Comparison of ENCODE assay signal across 20 cellular contexts in the genomic region with DNA sequence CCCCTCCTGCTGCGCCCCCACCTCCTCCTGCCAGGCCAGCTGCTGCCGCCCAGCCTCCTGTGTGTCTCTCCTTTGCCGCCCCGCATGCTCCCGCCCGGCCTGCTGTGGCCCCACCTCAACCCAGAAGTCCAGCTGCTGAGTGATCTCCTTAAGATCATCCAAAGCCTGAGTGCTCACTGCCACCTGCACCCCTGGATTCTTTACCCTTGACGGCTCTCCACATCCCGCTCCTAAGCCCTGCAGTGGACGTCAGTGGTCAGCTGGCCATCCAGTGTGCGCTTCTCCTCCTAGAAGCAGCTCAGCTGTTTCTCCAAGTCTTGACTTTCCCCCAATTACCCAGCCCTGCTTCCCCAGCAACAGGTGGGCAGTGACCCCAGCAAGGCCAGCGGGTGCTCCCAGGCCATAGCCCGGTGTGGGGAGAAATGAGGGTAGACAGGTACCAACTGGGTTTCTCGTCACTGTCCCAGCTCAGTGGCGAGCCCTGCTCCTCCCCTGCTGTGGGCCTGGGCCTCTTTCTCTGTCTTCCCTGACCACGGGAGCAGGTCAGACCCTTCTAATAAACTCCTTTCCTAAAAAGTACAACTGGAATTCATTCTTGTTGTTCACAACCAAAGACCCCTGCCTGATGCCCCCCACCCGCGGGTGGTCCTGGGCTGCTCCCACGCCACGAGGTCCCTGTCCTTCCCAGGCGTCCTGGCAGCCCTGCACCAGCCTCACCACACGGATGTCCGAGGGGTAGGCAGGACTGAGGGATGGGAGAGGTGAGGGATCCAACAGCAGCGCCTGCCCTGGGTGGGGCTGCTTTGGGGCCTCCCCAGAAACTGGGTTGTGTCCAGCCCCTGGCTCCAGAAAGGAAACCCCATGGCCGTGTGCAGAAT. TPM values are rescaled to one million over a fixed set of nuclear protein-coding genes. Genes with fewer than 3 reads are reported as not detected.
DNase-seq lines count a peak whose midpoint lies in the region; ATAC-seq, FAIRE-seq and TF ChIP-seq lines count a peak whose summit lies in the region.
"Had no signal": no experiment of that assay in that cellular context is flagged by ENCODE, and none has a peak within 500 bp of the region (broad histone marks: within the 10 kb centered on the region; RNA-seq: fewer than 3 reads in every experiment).

No MANE protein-coding gene starts in this region.

- DNase-seq in activated CD8-positive, alpha-beta T cell treated with anti-CD3 and anti-CD28 coated beads, Interleukin-2, amount 10 ng/mL, durations not matched to agents 7 days and 5 days = no peak
- DNase-seq in activated CD8-positive, alpha-beta T cell treated with anti-CD3 and anti-CD28 coated beads for 36 hours = no peak
- peak; percentile 58 for DNase-seq in NCI-H524 treated with DMSO at 0.1 percent for 48 hours (lab: John Stamatoyannopoulos, UW)
- no peak for DNase-seq in HepG2 (ENCODE audit: low spot score)
- peak; percentile 53 for DNase-seq in upper lobe of right lung
- no peak for DNase-seq in GM03348 (ENCODE audit: low spot score)
- DNase-seq: COR-L47, EL, NCI-H1092, NCI-H2107, NCI-H446 treated with DMSO at 0.1 percent for 48 hours, NCI-H82, PC-3 had no signal

- peak overlapping the region; percentile 56 for H3K27ac Mint-ChIP-seq in activated CD8-positive, alpha-beta T cell treated with anti-CD3 and anti-CD28 coated beads, Interleukin-2, amount 10 ng/mL, durations not matched to agents 7 days and 5 days
- no peak overlapping the region for H3K27ac Mint-ChIP-seq in activated CD8-positive, alpha-beta T cell treated with anti-CD3 and anti-CD28 coated beads for 36 hours

- H3K36me3 ChIP-seq in HepG2 (replicated peaks in 1 of 2; ENCODE audit: control insufficient read depth in 1 of 2, insufficient read depth in 2 of 2, low read length in 2 of 2) (no peaks in the 10 kb centered on the region), upper lobe of right lung (no peaks in the 10 kb centered on the region)
- H3K36me3 ChIP-seq: BLaER1 treated with 17β-estradiol and CSF1 and Interleukin-3, amounts not matched to agents 10 nM and 100 nM; MG63; SJSA1 had no signal

- no peaks in the 10 kb centered on the region for H3K36me3 Mint-ChIP-seq in activated CD8-positive, alpha-beta T cell treated with anti-CD3 and anti-CD28 coated beads, Interleukin-2, amount 10 ng/mL, durations not matched to agents 7 days and 5 days (ENCODE audit: low read depth)
- H3K36me3 Mint-ChIP-seq in activated CD8-positive, alpha-beta T cell treated with anti-CD3 and anti-CD28 coated beads for 36 hours (ENCODE audit: low read depth) = no peaks in the 10 kb centered on the region

- BruUV-seq in HepG2 (replicated peaks; lab: Mats Ljungman, UMichigan) = no TSS peak

- no peak overlapping the region for H3K4me2 ChIP-seq in HepG2 (ENCODE audit: low read depth, low read length)
- H3K4me2 ChIP-seq: A549; BLaER1 treated with 17β-estradiol and CSF1 and Interleukin-3, amounts not matched to agents 10 nM and 100 nM had no signal

- intact Hi-C loops in activated CD8-positive, alpha-beta T cell treated with anti-CD3 and anti-CD28 coated beads for 36 hours (cut with micrococcal nuclease) = no loop called here
- intact Hi-C loops in HepG2 (cut with micrococcal nuclease; ENCODE audit: unreplicated experiment) (no loop called here), upper lobe of right lung (cut with DNase I) (no loop called here)

- no peak overlapping the region for H2AFZ ChIP-seq in HepG2 (ENCODE audit: low read length)

- peaks cover 9% of the 10 kb centered on the region for H3K27me3 Mint-ChIP-seq in activated CD8-positive, alpha-beta T cell treated with anti-CD3 and anti-CD28 coated beads, Interleukin-2, amount 10 ng/mL, durations not matched to agents 7 days and 5 days (ENCODE audit: low read depth)
- H3K27me3 Mint-ChIP-seq in activated CD8-positive, alpha-beta T cell treated with anti-CD3 and anti-CD28 coated beads for 36 hours = peaks cover 3% of the 10 kb centered on the region

- H3K4me1 ChIP-seq in HepG2 (ENCODE audit: insufficient read depth, low read length) = no peaks in the 10 kb centered on the region
- no peaks in the 10 kb centered on the region for H3K4me1 ChIP-seq in upper lobe of right lung
- H3K4me1 ChIP-seq: A549, SJSA1 had no signal

- 80% methylated on average over 15 of the region's 24 CpGs for WGBS in HepG2 (ENCODE audit: low lambda C conversion rate)

- no peaks in the 10 kb centered on the region for H3K79me2 ChIP-seq in HepG2 (ENCODE audit: insufficient read depth, low read length)

- no peak for ATAC-seq in activated CD8-positive, alpha-beta T cell treated with anti-CD3 and anti-CD28 coated beads, Interleukin-2, amount 10 ng/mL, durations not matched to agents 7 days and 5 days
- ATAC-seq in activated CD8-positive, alpha-beta T cell treated with anti-CD3 and anti-CD28 coated beads for 36 hours = no peak
- ATAC-seq in HepG2 (peak; percentile 38; the same call in 2 of the 3 replicates), upper lobe of right lung (peak; percentile 23), GM18907 (IDR thresholded peaks at IDR 0.05; ENCODE audit: unreplicated experiment) (no peak), HG03139 (IDR thresholded peaks at IDR 0.05; ENCODE audit: unreplicated experiment) (no peak)
- ATAC-seq: PC-3 had no signal

- H3K4me3 Mint-ChIP-seq in activated CD8-positive, alpha-beta T cell treated with anti-CD3 and anti-CD28 coated beads, Interleukin-2, amount 10 ng/mL, durations not matched to agents 7 days and 5 days = no peak overlapping the region
- H3K4me3 Mint-ChIP-seq in activated CD8-positive, alpha-beta T cell treated with anti-CD3 and anti-CD28 coated beads for 36 hours = no peak overlapping the region

- H3K9me3 Mint-ChIP-seq in activated CD8-positive, alpha-beta T cell treated with anti-CD3 and anti-CD28 coated beads, Interleukin-2, amount 10 ng/mL, durations not matched to agents 7 days and 5 days (ENCODE audit: insufficient read depth) = no peaks in the 10 kb centered on the region
- H3K9me3 Mint-ChIP-seq in activated CD8-positive, alpha-beta T cell treated with anti-CD3 and anti-CD28 coated beads for 36 hours = peaks cover 8% of the 10 kb centered on the region

- no peak for FAIRE-seq in HepG2 (lab: Jason Lieb, UNC)
- FAIRE-seq: A549 had no signal

- H3K9me3 ChIP-seq in HepG2 (ENCODE audit: low read length) (no peaks in the 10 kb centered on the region), upper lobe of right lung (no peaks in the 10 kb centered on the region)
- H3K9me3 ChIP-seq: A549, SJSA1 had no signal

- TF ChIP-seq CTCF in activated CD8-positive, alpha-beta T cell treated with anti-CD3 and anti-CD28 coated beads for 36 hours (IDR thresholded peaks at IDR 0.05) = no peak
- TF ChIP-seq CTCF in HepG2 (CRISPR knock-in tag; IDR thresholded peaks at IDR 0.05) (no peak), upper lobe of right lung (IDR thresholded peaks at IDR 0.05) (no peak)

- H3K27me3 ChIP-seq in HepG2 (ENCODE audit: control insufficient read depth in 1 of 2, insufficient read depth in 2 of 2, low read length in 2 of 2) (peaks cover 0 to 1% of the 10 kb centered on the region in 2 experiments; a peak in 1 of 5 replicates), upper lobe of right lung (peaks cover 9% of the 10 kb centered on the region)
- H3K27me3 ChIP-seq: BLaER1 treated with 17β-estradiol and CSF1 and Interleukin-3, amounts not matched to agents 10 nM and 100 nM had no signal

- TF ChIP-seq EP300 in HepG2 (IDR thresholded peaks at IDR 0.05; ENCODE audit: low read depth in 2 of 2, low read length in 2 of 2) = no peak
- TF ChIP-seq EP300 in HepG2 (CRISPR knock-in tag; IDR thresholded peaks at IDR 0.05; ENCODE audit: borderline replicate concordance) = no peak

- TF ChIP-seq POLR2A in HepG2 (IDR thresholded peaks at IDR 0.05; ENCODE audit: insufficient read depth in 1 of 2, low read depth in 2 of 2, low read length in 2 of 2) = no peak

- POLR2A ChIA-PET in activated CD8-positive, alpha-beta T cell treated with anti-CD3 and anti-CD28 coated beads, Interleukin-2, amount 10 ng/mL, durations not matched to agents 7 days and 5 days (lab: Charles Lee) = interaction anchor here (0.8 kb wide), 1 partner anchor 24 kb away, joined by 3 read pairs; no protein-coding TSS in a partner anchor
- POLR2A ChIA-PET in activated CD8-positive, alpha-beta T cell treated with anti-CD3 and anti-CD28 coated beads for 36 hours (lab: Charles Lee) = no interaction called here
- POLR2A ChIA-PET in HepG2 (lab: Yijun Ruan, JAX) = no interaction called here

- no peaks in the 10 kb centered on the region for H3K4me1 Mint-ChIP-seq in activated CD8-positive, alpha-beta T cell treated with anti-CD3 and anti-CD28 coated beads, Interleukin-2, amount 10 ng/mL, durations not matched to agents 7 days and 5 days (ENCODE audit: low read depth)
- no peaks in the 10 kb centered on the region for H3K4me1 Mint-ChIP-seq in activated CD8-positive, alpha-beta T cell treated with anti-CD3 and anti-CD28 coated beads for 36 hours (ENCODE audit: low read depth)

- H3K4me3 ChIP-seq in HepG2 (replicated peaks in 1 of 3; ENCODE audit: insufficient read depth in 1 of 3, low read depth in 2 of 3, low read length in 3 of 3) (no peak overlapping the region), upper lobe of right lung (no peak overlapping the region)
- H3K4me3 ChIP-seq: A549; BLaER1 treated with 17β-estradiol and CSF1 and Interleukin-3, amounts not matched to agents 10 nM and 100 nM; MG63; SJSA1 had no signal

- H3K27ac ChIP-seq in HepG2 (ENCODE audit: extremely low read length, insufficient read depth, low read length) (no peak overlapping the region), upper lobe of right lung (no peak overlapping the region)
- H3K27ac ChIP-seq: A549; BLaER1 treated with 17β-estradiol and CSF1 and Interleukin-3, amounts not matched to agents 10 nM and 100 nM; RWPE1; SJSA1 had no signal

- CTCF ChIA-PET in activated CD8-positive, alpha-beta T cell treated with anti-CD3 and anti-CD28 coated beads, Interleukin-2, amount 10 ng/mL, durations not matched to agents 7 days and 5 days (lab: Charles Lee) = no interaction called here
- CTCF ChIA-PET in activated CD8-positive, alpha-beta T cell treated with anti-CD3 and anti-CD28 coated beads for 36 hours (lab: Charles Lee) = no interaction called here
- CTCF ChIA-PET in HepG2 (lab: Yijun Ruan, JAX; ENCODE audit: low intra/inter-chr PET ratio, low total read pairs) = no interaction called here

- no peaks in the 10 kb centered on the region for H4K20me1 ChIP-seq in HepG2 (ENCODE audit: insufficient read depth, low read length)
- H4K20me1 ChIP-seq: BLaER1 treated with 17β-estradiol and CSF1 and Interleukin-3, amounts not matched to agents 10 nM and 100 nM had no signal

- no peak overlapping the region for H3K9ac ChIP-seq in HepG2 (ENCODE audit: insufficient read depth, low read depth, low read length)
- H3K9ac ChIP-seq: BLaER1 treated with 17β-estradiol and CSF1 and Interleukin-3, amounts not matched to agents 10 nM and 100 nM had no signal

- in situ Hi-C loops in HepG2 (cut with HindIII; ENCODE audit: extremely low pct_ligation_motif_present, low pct_unique_long_range_greater_than_20kb) = no loop called here

- no peak for TF ChIP-seq RAD21 in HepG2 (CRISPR knock-in tag; IDR thresholded peaks at IDR 0.05)

RNA-seq across cellular contexts. Expression of a gene that starts 1.4 kb away (rescaled TPM):
- not detected for total RNA-seq in activated CD8-positive, alpha-beta T cell treated with anti-CD3 and anti-CD28 coated beads, Interleukin-2, amount 10 ng/mL, durations not matched to agents 7 days and 5 days
- total RNA-seq in activated CD8-positive, alpha-beta T cell treated with anti-CD3 and anti-CD28 coated beads for 36 hours = not detected
- not detected in 2 replicates for total RNA-seq in HepG2 (2016; rRNA removed; fragmentation: Illumina TruSeq; extraction: Trizol)
- total RNA-seq in HepG2 (2016; cell fraction: cytosol; rRNA removed; fragmentation: Illumina TruSeq; extraction: Trizol; ENCODE audit: low read depth) = not detected in 2 replicates
- total RNA-seq in HepG2 (2016; cell fraction: insoluble cytoplasmic fraction; rRNA removed; fragmentation: Illumina TruSeq; extraction: Trizol) = not detected in 2 replicates
- total RNA-seq in HepG2 (2016; cell fraction: membrane; rRNA removed; fragmentation: Illumina TruSeq; extraction: Trizol) = not detected in 2 replicates
- not detected in 2 replicates for total RNA-seq in HepG2 (2016; cell fraction: nucleus; rRNA removed; fragmentation: Illumina TruSeq; extraction: Trizol)
- polyA plus RNA-seq in HepG2 (2011; rRNA removed) = not detected in 2 replicates
- not detected in 2 replicates for polyA plus RNA-seq in HepG2 (2011; cell fraction: cytosol; rRNA removed)
- not detected in 2 replicates for polyA plus RNA-seq in HepG2 (2011; cell fraction: nucleus; rRNA removed)
- not detected in 2 replicates for polyA plus RNA-seq in HepG2 (2012)
- polyA plus RNA-seq in HepG2 (2016; cell fraction: cytosol; fragmentation: Illumina TruSeq; extraction: Trizol; ENCODE audit: low read depth) = not detected in 2 replicates
- polyA plus RNA-seq in HepG2 (2016; cell fraction: insoluble cytoplasmic fraction; fragmentation: Illumina TruSeq; extraction: Trizol; ENCODE audit: low read depth) = not detected in 2 replicates
- polyA plus RNA-seq in HepG2 (2016; cell fraction: membrane; fragmentation: Illumina TruSeq; extraction: Trizol; ENCODE audit: low read depth) = not detected in 2 replicates
- not detected in 2 replicates for polyA plus RNA-seq in HepG2 (2016; cell fraction: nucleus; fragmentation: Illumina TruSeq; extraction: Trizol; ENCODE audit: insufficient read depth, low read depth)
- not detected in 2 replicates for polyA minus RNA-seq in HepG2 (2011; rRNA and poly(A)+ RNA removed; ENCODE audit: low replicate concordance)
- not detected in 2 replicates for polyA minus RNA-seq in HepG2 (2011; cell fraction: cytosol; rRNA and poly(A)+ RNA removed)
- not detected in 2 replicates for polyA minus RNA-seq in HepG2 (2011; cell fraction: nucleus; rRNA and poly(A)+ RNA removed)
- not detected for total RNA-seq in upper lobe of right lung
- total RNA-seq: PC-3, SJSA1 had no signal
- polyA plus RNA-seq: A549 had no signal

RNA-seq across cellular contexts. Expression of a gene that starts 9.5 kb away (rescaled TPM):
- total RNA-seq in activated CD8-positive, alpha-beta T cell treated with anti-CD3 and anti-CD28 coated beads, Interleukin-2, amount 10 ng/mL, durations not matched to agents 7 days and 5 days = not detected
- total RNA-seq in activated CD8-positive, alpha-beta T cell treated with anti-CD3 and anti-CD28 coated beads for 36 hours = not detected
- total RNA-seq in HepG2 (2016; rRNA removed; fragmentation: Illumina TruSeq; extraction: Trizol) (not detected in 2 replicates), upper lobe of right lung (not detected)
- not detected in 2 replicates for total RNA-seq in HepG2 (2016; cell fraction: cytosol; rRNA removed; fragmentation: Illumina TruSeq; extraction: Trizol; ENCODE audit: low read depth)
- not detected in 2 replicates for total RNA-seq in HepG2 (2016; cell fraction: insoluble cytoplasmic fraction; rRNA removed; fragmentation: Illumina TruSeq; extraction: Trizol)
- not detected in 2 replicates for total RNA-seq in HepG2 (2016; cell fraction: membrane; rRNA removed; fragmentation: Illumina TruSeq; extraction: Trizol)
- total RNA-seq in HepG2 (2016; cell fraction: nucleus; rRNA removed; fragmentation: Illumina TruSeq; extraction: Trizol) = not detected in 2 replicates
- polyA plus RNA-seq in HepG2 (2011; rRNA removed) = not detected in 2 replicates
- not detected in 2 replicates for polyA plus RNA-seq in HepG2 (2011; cell fraction: cytosol; rRNA removed)
- 0.10 TPM in 1 of 2 replicates, not detected in the other for polyA plus RNA-seq in HepG2 (2011; cell fraction: nucleus; rRNA removed)
- not detected in 2 replicates for polyA plus RNA-seq in HepG2 (2012)
- not detected in 2 replicates for polyA plus RNA-seq in HepG2 (2016; cell fraction: cytosol; fragmentation: Illumina TruSeq; extraction: Trizol; ENCODE audit: low read depth)
- not detected in 2 replicates for polyA plus RNA-seq in HepG2 (2016; cell fraction: insoluble cytoplasmic fraction; fragmentation: Illumina TruSeq; extraction: Trizol; ENCODE audit: low read depth)
- polyA plus RNA-seq in HepG2 (2016; cell fraction: membrane; fragmentation: Illumina TruSeq; extraction: Trizol; ENCODE audit: low read depth) = not detected in 2 replicates
- polyA plus RNA-seq in HepG2 (2016; cell fraction: nucleus; fragmentation: Illumina TruSeq; extraction: Trizol; ENCODE audit: insufficient read depth, low read depth) = not detected in 2 replicates
- not detected in 2 replicates for polyA minus RNA-seq in HepG2 (2011; rRNA and poly(A)+ RNA removed; ENCODE audit: low replicate concordance)
- polyA minus RNA-seq in HepG2 (2011; cell fraction: cytosol; rRNA and poly(A)+ RNA removed) = not detected in 2 replicates
- polyA minus RNA-seq in HepG2 (2011; cell fraction: nucleus; rRNA and poly(A)+ RNA removed) = not detected in 2 replicates
- total RNA-seq: PC-3, SJSA1 had no signal
- polyA plus RNA-seq: A549 had no signal

RNA-seq across cellular contexts. Expression of a gene that starts 10.0 kb away (rescaled TPM):
- not detected for total RNA-seq in activated CD8-positive, alpha-beta T cell treated with anti-CD3 and anti-CD28 coated beads, Interleukin-2, amount 10 ng/mL, durations not matched to agents 7 days and 5 days
- total RNA-seq in activated CD8-positive, alpha-beta T cell treated with anti-CD3 and anti-CD28 coated beads for 36 hours = not detected
- not detected in 2 replicates for total RNA-seq in HepG2 (2016; rRNA removed; fragmentation: Illumina TruSeq; extraction: Trizol)
- not detected in 2 replicates for total RNA-seq in HepG2 (2016; cell fraction: cytosol; rRNA removed; fragmentation: Illumina TruSeq; extraction: Trizol; ENCODE audit: low read depth)
- not detected in 2 replicates for total RNA-seq in HepG2 (2016; cell fraction: insoluble cytoplasmic fraction; rRNA removed; fragmentation: Illumina TruSeq; extraction: Trizol)
- not detected in 2 replicates for total RNA-seq in HepG2 (2016; cell fraction: membrane; rRNA removed; fragmentation: Illumina TruSeq; extraction: Trizol)
- total RNA-seq in HepG2 (2016; cell fraction: nucleus; rRNA removed; fragmentation: Illumina TruSeq; extraction: Trizol) = not detected in 2 replicates
- not detected in 2 replicates for polyA plus RNA-seq in HepG2 (2011; rRNA removed)
- not detected in 2 replicates for polyA plus RNA-seq in HepG2 (2011; cell fraction: cytosol; rRNA removed)
- not detected in 2 replicates for polyA plus RNA-seq in HepG2 (2011; cell fraction: nucleus; rRNA removed)
- not detected in 2 replicates for polyA plus RNA-seq in HepG2 (2012)
- not detected in 2 replicates for polyA plus RNA-seq in HepG2 (2016; cell fraction: cytosol; fragmentation: Illumina TruSeq; extraction: Trizol; ENCODE audit: low read depth)
- polyA plus RNA-seq in HepG2 (2016; cell fraction: insoluble cytoplasmic fraction; fragmentation: Illumina TruSeq; extraction: Trizol; ENCODE audit: low read depth) = not detected in 2 replicates
- polyA plus RNA-seq in HepG2 (2016; cell fraction: membrane; fragmentation: Illumina TruSeq; extraction: Trizol; ENCODE audit: low read depth) = not detected in 2 replicates
- not detected in 2 replicates for polyA plus RNA-seq in HepG2 (2016; cell fraction: nucleus; fragmentation: Illumina TruSeq; extraction: Trizol; ENCODE audit: insufficient read depth, low read depth)
- not detected in 2 replicates for polyA minus RNA-seq in HepG2 (2011; rRNA and poly(A)+ RNA removed; ENCODE audit: low replicate concordance)
- not detected in 2 replicates for polyA minus RNA-seq in HepG2 (2011; cell fraction: cytosol; rRNA and poly(A)+ RNA removed)
- not detected in 2 replicates for polyA minus RNA-seq in HepG2 (2011; cell fraction: nucleus; rRNA and poly(A)+ RNA removed)
- not detected for total RNA-seq in upper lobe of right lung
- total RNA-seq: PC-3, SJSA1 had no signal
- polyA plus RNA-seq: A549 had no signal

RNA-seq across cellular contexts. Expression of a gene that starts 21.4 kb away (rescaled TPM):
- total RNA-seq in activated CD8-positive, alpha-beta T cell treated with anti-CD3 and anti-CD28 coated beads, Interleukin-2, amount 10 ng/mL, durations not matched to agents 7 days and 5 days = not detected
- not detected for total RNA-seq in activated CD8-positive, alpha-beta T cell treated with anti-CD3 and anti-CD28 coated beads for 36 hours
- not detected in 2 replicates for total RNA-seq in HepG2 (2016; rRNA removed; fragmentation: Illumina TruSeq; extraction: Trizol)
- not detected in 2 replicates for total RNA-seq in HepG2 (2016; cell fraction: cytosol; rRNA removed; fragmentation: Illumina TruSeq; extraction: Trizol; ENCODE audit: low read depth)
- not detected in 2 replicates for total RNA-seq in HepG2 (2016; cell fraction: insoluble cytoplasmic fraction; rRNA removed; fragmentation: Illumina TruSeq; extraction: Trizol)
- not detected in 2 replicates for total RNA-seq in HepG2 (2016; cell fraction: membrane; rRNA removed; fragmentation: Illumina TruSeq; extraction: Trizol)
- total RNA-seq in HepG2 (2016; cell fraction: nucleus; rRNA removed; fragmentation: Illumina TruSeq; extraction: Trizol) = not detected in 2 replicates
- polyA plus RNA-seq in HepG2 (2011; rRNA removed) = not detected in 2 replicates
- polyA plus RNA-seq in HepG2 (2011; cell fraction: cytosol; rRNA removed) = not detected in 2 replicates
- not detected in 2 replicates for polyA plus RNA-seq in HepG2 (2011; cell fraction: nucleus; rRNA removed)
- not detected in 2 replicates for polyA plus RNA-seq in HepG2 (2012)
- not detected in 2 replicates for polyA plus RNA-seq in HepG2 (2016; cell fraction: cytosol; fragmentation: Illumina TruSeq; extraction: Trizol; ENCODE audit: low read depth)
- polyA plus RNA-seq in HepG2 (2016; cell fraction: insoluble cytoplasmic fraction; fragmentation: Illumina TruSeq; extraction: Trizol; ENCODE audit: low read depth) = not detected in 2 replicates
- polyA plus RNA-seq in HepG2 (2016; cell fraction: membrane; fragmentation: Illumina TruSeq; extraction: Trizol; ENCODE audit: low read depth) = not detected in 2 replicates
- not detected in 2 replicates for polyA plus RNA-seq in HepG2 (2016; cell fraction: nucleus; fragmentation: Illumina TruSeq; extraction: Trizol; ENCODE audit: insufficient read depth, low read depth)
- not detected in 2 replicates for polyA minus RNA-seq in HepG2 (2011; rRNA and poly(A)+ RNA removed; ENCODE audit: low replicate concordance)
- not detected in 2 replicates for polyA minus RNA-seq in HepG2 (2011; cell fraction: cytosol; rRNA and poly(A)+ RNA removed)
- not detected in 2 replicates for polyA minus RNA-seq in HepG2 (2011; cell fraction: nucleus; rRNA and poly(A)+ RNA removed)
- total RNA-seq in upper lobe of right lung = not detected
- total RNA-seq: PC-3, SJSA1 had no signal
- polyA plus RNA-seq: A549 had no signal

RNA-seq across cellular contexts. Expression of a gene that starts 25.1 kb away (rescaled TPM):
- total RNA-seq in activated CD8-positive, alpha-beta T cell treated with anti-CD3 and anti-CD28 coated beads, Interleukin-2, amount 10 ng/mL, durations not matched to agents 7 days and 5 days = not detected
- not detected for total RNA-seq in activated CD8-positive, alpha-beta T cell treated with anti-CD3 and anti-CD28 coated beads for 36 hours
- total RNA-seq in HepG2 (2016; rRNA removed; fragmentation: Illumina TruSeq; extraction: Trizol) = not detected in 2 replicates
- total RNA-seq in HepG2 (2016; cell fraction: cytosol; rRNA removed; fragmentation: Illumina TruSeq; extraction: Trizol; ENCODE audit: low read depth) = not detected in 2 replicates
- not detected in 2 replicates for total RNA-seq in HepG2 (2016; cell fraction: insoluble cytoplasmic fraction; rRNA removed; fragmentation: Illumina TruSeq; extraction: Trizol)
- not detected in 2 replicates for total RNA-seq in HepG2 (2016; cell fraction: membrane; rRNA removed; fragmentation: Illumina TruSeq; extraction: Trizol)
- not detected in 2 replicates for total RNA-seq in HepG2 (2016; cell fraction: nucleus; rRNA removed; fragmentation: Illumina TruSeq; extraction: Trizol)
- not detected in 2 replicates for polyA plus RNA-seq in HepG2 (2011; rRNA removed)
- polyA plus RNA-seq in HepG2 (2011; cell fraction: cytosol; rRNA removed) = not detected in 2 replicates
- not detected in 2 replicates for polyA plus RNA-seq in HepG2 (2011; cell fraction: nucleus; rRNA removed)
- polyA plus RNA-seq in HepG2 (2012) = not detected in 2 replicates
- not detected in 2 replicates for polyA plus RNA-seq in HepG2 (2016; cell fraction: cytosol; fragmentation: Illumina TruSeq; extraction: Trizol; ENCODE audit: low read depth)
- polyA plus RNA-seq in HepG2 (2016; cell fraction: insoluble cytoplasmic fraction; fragmentation: Illumina TruSeq; extraction: Trizol; ENCODE audit: low read depth) = not detected in 2 replicates
- not detected in 2 replicates for polyA plus RNA-seq in HepG2 (2016; cell fraction: membrane; fragmentation: Illumina TruSeq; extraction: Trizol; ENCODE audit: low read depth)
- not detected in 2 replicates for polyA plus RNA-seq in HepG2 (2016; cell fraction: nucleus; fragmentation: Illumina TruSeq; extraction: Trizol; ENCODE audit: insufficient read depth, low read depth)
- polyA minus RNA-seq in HepG2 (2011; rRNA and poly(A)+ RNA removed; ENCODE audit: low replicate concordance) = not detected in 2 replicates
- not detected in 2 replicates for polyA minus RNA-seq in HepG2 (2011; cell fraction: cytosol; rRNA and poly(A)+ RNA removed)
- not detected in 2 replicates for polyA minus RNA-seq in HepG2 (2011; cell fraction: nucleus; rRNA and poly(A)+ RNA removed)
- total RNA-seq in upper lobe of right lung = not detected
- total RNA-seq: PC-3, SJSA1 had no signal
- polyA plus RNA-seq: A549 had no signal

Comparison
In these comparisons a context has a peak if more than half of its experiments do, and no peak if none do; other contexts are left out.
1. ATAC-seq: peak in HepG2 (single experiment) and upper lobe of right lung (single experiment); none in activated CD8-positive, alpha-beta T cell treated with anti-CD3 and anti-CD28 coated beads, Interleukin-2, amount 10 ng/mL, durations not matched to agents 7 days and 5 days (single experiment), activated CD8-positive, alpha-beta T cell treated with anti-CD3 and anti-CD28 coated beads for 36 hours (single experiment), GM18907 (single experiment) and HG03139 (single experiment).
2. DNase-seq: peak in NCI-H524 treated with DMSO at 0.1 percent for 48 hours (single experiment) and upper lobe of right lung (single experiment); none in activated CD8-positive, alpha-beta T cell treated with anti-CD3 and anti-CD28 coated beads, Interleukin-2, amount 10 ng/mL, durations not matched to agents 7 days and 5 days (single experiment), activated CD8-positive, alpha-beta T cell treated with anti-CD3 and anti-CD28 coated beads for 36 hours (single experiment), HepG2 (single experiment) and GM03348 (single experiment).